ENCODE assay signal across 25 cellular contexts in the genomic region with DNA sequence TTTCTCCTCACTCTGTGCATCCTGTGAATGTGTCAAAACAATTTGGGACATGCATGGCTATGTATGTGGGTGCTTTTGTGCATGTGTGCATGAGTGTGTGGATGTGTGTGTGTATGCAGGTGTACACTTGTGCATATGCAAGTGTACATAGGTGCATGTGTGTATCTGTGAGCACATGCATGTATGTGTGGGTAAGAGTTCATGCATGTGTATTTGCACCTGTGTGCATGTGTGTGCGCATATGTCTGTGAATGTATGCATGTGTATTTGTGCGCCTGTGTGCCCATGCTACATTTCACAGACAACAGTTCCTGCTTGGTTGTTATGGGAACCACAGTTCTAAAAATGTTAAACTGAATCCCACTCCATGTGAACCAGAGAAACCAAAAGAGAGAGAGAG. TPM values are rescaled to one million over a fixed set of nuclear protein-coding genes. Genes with fewer than 3 reads are reported as not detected.
DNase-seq lines count a peak whose midpoint lies in the region; ATAC-seq and TF ChIP-seq lines count a peak whose summit lies in the region.
"Had no signal": no experiment of that assay in that cellular context is flagged by ENCODE, and none has a peak within 500 bp of the region (broad histone marks: within the 10 kb centered on the region; RNA-seq: fewer than 3 reads in every experiment).

No MANE protein-coding gene starts in this region.

- DNase-seq in CD8-positive, alpha-beta memory T cell: no peak
- no peak for DNase-seq in naive thymus-derived CD8-positive, alpha-beta T cell
- no peak for DNase-seq in SK-N-DZ (ENCODE audit: low spot score)
- no peak for DNase-seq in sigmoid colon
- DNase-seq in activated effector memory CD4-positive, alpha-beta T cell treated with anti-CD3 and anti-CD28 coated beads, Interleukin-2, amount 50 U/mL, for 16 hours: no peak
- DNase-seq: activated CD8-positive, alpha-beta memory T cell treated with anti-CD3 and anti-CD28 coated beads for 24 hours; activated effector memory CD4-positive, alpha-beta T cell treated with Interleukin-2 at 50 U/mL for 16 hours; EL; H9; mucosa of descending colon; NCI-H1105; NCI-H2081 treated with DMSO at 0.1 percent for 48 hours; ovary; right cardiac atrium; T1000 had no signal

- H3K9me3 ChIP-seq in BLaER1 (no peaks in the 10 kb centered on the region), sigmoid colon (no peaks in the 10 kb centered on the region)
- H3K9me3 ChIP-seq in CD8-positive, alpha-beta memory T cell (ENCODE audit: low read length): no peaks in the 10 kb centered on the region
- H3K9me3 ChIP-seq: mucosa of descending colon, ovary had no signal

- H3K9me3 Mint-ChIP-seq in CD8-positive, alpha-beta memory T cell: peaks cover 0 to 2% (median 0%) of the 10 kb centered on the region in 5 donors
- no peaks in the 10 kb centered on the region for H3K9me3 Mint-ChIP-seq in activated T-helper 17 cell treated with anti-CD3 and anti-CD28 coated beads, Interleukin-2, amount 50 U/mL, for 72 hours
- H3K9me3 Mint-ChIP-seq in naive thymus-derived CD8-positive, alpha-beta T cell: no peaks in the 10 kb centered on the region

- H3K4me1 ChIP-seq in BLaER1: peaks cover 40% of the 10 kb centered on the region
- H3K4me1 ChIP-seq in CD8-positive, alpha-beta memory T cell (ENCODE audit: insufficient read depth, low read length): peaks cover 21% of the 10 kb centered on the region
- peaks cover 0 to 24% (median 19%) of the 10 kb centered on the region in 4 donors for H3K4me1 ChIP-seq in sigmoid colon

- ATAC-seq in activated T-helper 17 cell treated with anti-CD3 and anti-CD28 coated beads, Interleukin-2, amount 50 U/mL, for 72 hours (replicated peaks): no peak
- no peak for ATAC-seq in naive thymus-derived CD8-positive, alpha-beta T cell
- ATAC-seq: mucosa of descending colon, right cardiac atrium had no signal

- TF ChIP-seq CTCF in sigmoid colon (IDR thresholded peaks at IDR 0.05): no peak

- 96 to 97% methylated on average over 2 of the region's 2 CpGs for WGBS in sigmoid colon, 2 donors

- peaks cover 0 to 1% (median 0%) of the 10 kb centered on the region in 3 donors for H3K36me3 Mint-ChIP-seq in CD8-positive, alpha-beta memory T cell
- H3K36me3 Mint-ChIP-seq in activated T-helper 17 cell treated with anti-CD3 and anti-CD28 coated beads, Interleukin-2, amount 50 U/mL, for 72 hours (ENCODE audit: low read depth): peaks cover 6% of the 10 kb centered on the region
- no peaks in the 10 kb centered on the region for H3K36me3 Mint-ChIP-seq in naive thymus-derived CD8-positive, alpha-beta T cell

- POLR2A ChIA-PET in CD8-positive, alpha-beta memory T cell (lab: Charles Lee): no interaction called here
- POLR2A ChIA-PET in naive thymus-derived CD8-positive, alpha-beta T cell (lab: Charles Lee): interaction anchor here (0.7 to 2.4 kb wide), 3 partner anchors 7 to 119 kb away, joined by 3 to 30 read pairs (median 11); a partner anchor contains a TSS

- H3K27me3 ChIP-seq in BLaER1 (no peaks in the 10 kb centered on the region), sigmoid colon (peaks cover under 1 to 70% (median 18%) of the 10 kb centered on the region in 3 donors)
- no peaks in the 10 kb centered on the region for H3K27me3 ChIP-seq in CD8-positive, alpha-beta memory T cell (ENCODE audit: insufficient read depth, low read length, poor library complexity, severe bottlenecking)
- H3K27me3 ChIP-seq: ovary had no signal

- H3K9ac ChIP-seq in BLaER1: no peak overlapping the region

- H3K4me3 Mint-ChIP-seq in CD8-positive, alpha-beta memory T cell: peak overlapping the region in 5 of 7 donors; percentile 42 to 94 (median 77)
- peak overlapping the region; percentile 81 for H3K4me3 Mint-ChIP-seq in activated T-helper 17 cell treated with anti-CD3 and anti-CD28 coated beads, Interleukin-2, amount 50 U/mL, for 72 hours
- peak overlapping the region; percentile 2 to 95 (median 73) for H3K4me3 Mint-ChIP-seq in naive thymus-derived CD8-positive, alpha-beta T cell

- H4K20me1 ChIP-seq in BLaER1: peaks cover 33% of the 10 kb centered on the region

- H3K4me2 ChIP-seq in BLaER1: peak overlapping the region; percentile 85

- no peak for TF ChIP-seq EP300 in sigmoid colon (IDR thresholded peaks at IDR 0.05)

- H3K4me3 ChIP-seq in BLaER1 (no peak overlapping the region), sigmoid colon (no peak overlapping the region)
- H3K4me3 ChIP-seq in CD8-positive, alpha-beta memory T cell (ENCODE audit: low read length): no peak overlapping the region
- H3K4me3 ChIP-seq: mucosa of descending colon, ovary, SK-N-MC had no signal

- peaks cover 7% of the 10 kb centered on the region for H3K36me3 ChIP-seq in BLaER1
- no peaks in the 10 kb centered on the region for H3K36me3 ChIP-seq in CD8-positive, alpha-beta memory T cell (ENCODE audit: insufficient read depth, low read length)
- H3K36me3 ChIP-seq in sigmoid colon: no peaks in the 10 kb centered on the region
- H3K36me3 ChIP-seq: ovary had no signal

- H3K27ac ChIP-seq in BLaER1 (no peak overlapping the region), sigmoid colon (no peak overlapping the region)
- H3K27ac ChIP-seq in CD8-positive, alpha-beta memory T cell (ENCODE audit: low read depth, low read length): no peak overlapping the region
- H3K27ac ChIP-seq: epithelial cell of prostate, ovary, SK-N-MC had no signal

- CTCF ChIA-PET in CD8-positive, alpha-beta memory T cell (lab: Charles Lee): interaction anchor here (1.3 to 1.4 kb wide), 2 partner anchors 8 to 18 kb away, joined by 3 to 4 read pairs; no protein-coding TSS in a partner anchor

- TF ChIP-seq POLR2A in sigmoid colon (IDR thresholded peaks at IDR 0.05): no peak

- intact Hi-C loops in sigmoid colon (cut with DNase I): no loop called here

- peaks cover 10 to 17% of the 10 kb centered on the region in 2 donors for H3K27me3 Mint-ChIP-seq in CD8-positive, alpha-beta memory T cell
- H3K27me3 Mint-ChIP-seq in activated T-helper 17 cell treated with anti-CD3 and anti-CD28 coated beads, Interleukin-2, amount 50 U/mL, for 72 hours: peaks cover 15% of the 10 kb centered on the region
- H3K27me3 Mint-ChIP-seq in naive thymus-derived CD8-positive, alpha-beta T cell: peaks cover 8 to 33% (median 17%) of the 10 kb centered on the region in 5 donors

- H3K27ac Mint-ChIP-seq in CD8-positive, alpha-beta memory T cell: peak overlapping the region in 1 of 8 donors; percentile 27
- H3K27ac Mint-ChIP-seq in activated T-helper 17 cell treated with anti-CD3 and anti-CD28 coated beads, Interleukin-2, amount 50 U/mL, for 72 hours: no peak overlapping the region
- peak overlapping the region in 2 of 10 donors; percentile 58 to 60 for H3K27ac Mint-ChIP-seq in naive thymus-derived CD8-positive, alpha-beta T cell
- H3K27ac Mint-ChIP-seq: H9 had no signal

- H3K4me1 Mint-ChIP-seq in CD8-positive, alpha-beta memory T cell: peaks cover 21 to 38% (median 33%) of the 10 kb centered on the region in 3 donors
- peaks cover 8% of the 10 kb centered on the region for H3K4me1 Mint-ChIP-seq in activated T-helper 17 cell treated with anti-CD3 and anti-CD28 coated beads, Interleukin-2, amount 50 U/mL, for 72 hours
- peaks cover 14 to 35% (median 31%) of the 10 kb centered on the region in 4 donors for H3K4me1 Mint-ChIP-seq in naive thymus-derived CD8-positive, alpha-beta T cell

RNA-seq across cellular contexts. Expression of a gene that starts 1.9 kb away (rescaled TPM):
- total RNA-seq in CD8-positive, alpha-beta memory T cell: 10 to 100 TPM; 25.3 to 25.6 TPM
- polyA plus RNA-seq in CD8-positive, alpha-beta memory T cell: 2.4 TPM
- 10 to 100 TPM; 32.2 to 36.3 TPM for total RNA-seq in activated T-helper 17 cell treated with anti-CD3 and anti-CD28 coated beads, Interleukin-2, amount 50 U/mL, for 72 hours
- total RNA-seq in naive thymus-derived CD8-positive, alpha-beta T cell: 10 to 100 TPM; 26.5 to 28.0 TPM
- 1 to 10 TPM; 1.0 to 2.7 (median 1.8) TPM for polyA plus RNA-seq in naive thymus-derived CD8-positive, alpha-beta T cell
- polyA plus RNA-seq in SK-N-DZ (2014; cell fraction: cytosol; rRNA removed): 4.9 and 6.4 TPM in 2 replicates
- polyA plus RNA-seq in SK-N-DZ (2014; cell fraction: nucleus; rRNA removed): 18.1 and 35.2 TPM in 2 replicates
- 1 to 10 TPM in 3 of 4 donors, under 1 TPM in 1; 0.55 to 2.9 (median 2.3) TPM for total RNA-seq in sigmoid colon
- 1 to 10 TPM in 1 of 3 donors, under 1 TPM in 2; under 0.01 to 4.4 (median 0.46) TPM for polyA plus RNA-seq in sigmoid colon

RNA-seq across cellular contexts. Expression of a gene that starts 7.2 kb away (rescaled TPM):
- under 1 TPM; 0.31 to 0.55 TPM for total RNA-seq in CD8-positive, alpha-beta memory T cell
- not detected for polyA plus RNA-seq in CD8-positive, alpha-beta memory T cell
- under 1 TPM; 0.11 to 0.29 TPM for total RNA-seq in activated T-helper 17 cell treated with anti-CD3 and anti-CD28 coated beads, Interleukin-2, amount 50 U/mL, for 72 hours
- not detected for total RNA-seq in naive thymus-derived CD8-positive, alpha-beta T cell
- not detected for polyA plus RNA-seq in naive thymus-derived CD8-positive, alpha-beta T cell
- polyA plus RNA-seq in SK-N-DZ (2014; cell fraction: cytosol; rRNA removed): not detected in 2 replicates
- polyA plus RNA-seq in SK-N-DZ (2014; cell fraction: nucleus; rRNA removed): not detected in 2 replicates
- total RNA-seq in sigmoid colon: under 1 TPM in 1 of 4 donors, not detected in 3; 0.14 TPM
- polyA plus RNA-seq in sigmoid colon: under 1 TPM in 1 of 3 donors, not detected in 2; 0.07 TPM
- total RNA-seq: fibroblast of villous mesenchyme, HT1080, LHCN-M2, liver, mucosa of descending colon, NCI-H460, right cardiac atrium, temporal lobe had no signal

RNA-seq across cellular contexts. Expression of a gene that starts 52.0 kb away (rescaled TPM):
- total RNA-seq in CD8-positive, alpha-beta memory T cell: 100 to 1,000 TPM; 750 to 758 TPM
- 263 TPM for polyA plus RNA-seq in CD8-positive, alpha-beta memory T cell
- total RNA-seq in activated T-helper 17 cell treated with anti-CD3 and anti-CD28 coated beads, Interleukin-2, amount 50 U/mL, for 72 hours: 100 to 1,000 TPM; 317 to 592 TPM
- total RNA-seq in naive thymus-derived CD8-positive, alpha-beta T cell: 100 to 1,000 TPM; 206 to 217 TPM
- polyA plus RNA-seq in naive thymus-derived CD8-positive, alpha-beta T cell: 100 to 1,000 TPM; 294 to 306 (median 299) TPM
- polyA plus RNA-seq in SK-N-DZ (2014; cell fraction: cytosol; rRNA removed): 728 and 916 TPM in 2 replicates
- 240 and 336 TPM in 2 replicates for polyA plus RNA-seq in SK-N-DZ (2014; cell fraction: nucleus; rRNA removed)
- 100 to 1,000 TPM; 173 to 197 (median 188) TPM for total RNA-seq in sigmoid colon
- polyA plus RNA-seq in sigmoid colon: 100 to 1,000 TPM; 121 to 173 (median 148) TPM

RNA-seq across cellular contexts. Expression of a gene that starts 53.1 kb away (rescaled TPM):
- 10 to 100 TPM; 21.1 to 24.9 TPM for total RNA-seq in CD8-positive, alpha-beta memory T cell
- 27.2 TPM for polyA plus RNA-seq in CD8-positive, alpha-beta memory T cell
- 10 to 100 TPM in 1 of 2 donors, 1 to 10 TPM in 1; 10.0 to 16.0 TPM for total RNA-seq in activated T-helper 17 cell treated with anti-CD3 and anti-CD28 coated beads, Interleukin-2, amount 50 U/mL, for 72 hours
- total RNA-seq in naive thymus-derived CD8-positive, alpha-beta T cell: 10 to 100 TPM in 1 of 2 experiments, 1 to 10 TPM in 1; 7.8 to 10.7 TPM
- 10 to 100 TPM; 26.1 to 38.8 (median 27.6) TPM for polyA plus RNA-seq in naive thymus-derived CD8-positive, alpha-beta T cell
- 40.5 and 45.2 TPM in 2 replicates for polyA plus RNA-seq in SK-N-DZ (2014; cell fraction: cytosol; rRNA removed)
- polyA plus RNA-seq in SK-N-DZ (2014; cell fraction: nucleus; rRNA removed): 33.6 and 43.1 TPM in 2 replicates
- total RNA-seq in sigmoid colon: 10 to 100 TPM; 27.7 to 68.1 (median 38.6) TPM
- polyA plus RNA-seq in sigmoid colon: 10 to 100 TPM; 30.3 to 57.1 (median 55.9) TPM

Comparison
In these comparisons a context has a peak if more than half of its experiments do, and no peak if none do; other contexts are left out.
1. RNA of a gene that starts 1.9 kb away (total RNA-seq): 32.2 to 36.3 TPM in activated T-helper 17 cell treated with anti-CD3 and anti-CD28 coated beads, Interleukin-2, amount 50 U/mL, for 72 hours, 26.5 to 28.0 TPM in naive thymus-derived CD8-positive, alpha-beta T cell and 25.3 to 25.6 TPM in CD8-positive, alpha-beta memory T cell; 0.55 to 2.9 TPM in sigmoid colon; every median in the first group is over 4 times any median in the second.
2. Peak in every context shown above with its lines, with median percentiles within 50 percentile points of each other: H3K4me3 Mint-ChIP-seq.